ENCODE assay signal across 22 cellular contexts in genomic region chr6:61953881-61954280, GRCh38.
DNase-seq lines count a peak whose midpoint lies in the region; ATAC-seq, FAIRE-seq and TF ChIP-seq lines count a peak whose summit lies in the region.
"Had no signal": no experiment of that assay in that cellular context is flagged by ENCODE, and none has a peak within 500 bp of the region (broad histone marks: within the 10 kb centered on the region; RNA-seq: fewer than 3 reads in every experiment).

No MANE protein-coding gene starts in this region.

- no peak overlapping the region for H3K4me3 ChIP-seq in HepG2 (replicated peaks in 1 of 3; ENCODE audit: insufficient read depth in 1 of 3, low read depth in 2 of 3, low read length in 3 of 3)
- H3K4me3 ChIP-seq: A549, GM23338 had no signal

- H2AFZ ChIP-seq in HepG2 (ENCODE audit: low read length): no peak overlapping the region
- H2AFZ ChIP-seq: GM23338 had no signal

- intact Hi-C loops in HepG2 (cut with micrococcal nuclease; ENCODE audit: unreplicated experiment): no loop called here

- no peaks in the 10 kb centered on the region for H3K36me3 ChIP-seq in HepG2 (replicated peaks in 1 of 2; ENCODE audit: control insufficient read depth in 1 of 2, insufficient read depth in 2 of 2, low read length in 2 of 2)

- POLR2A ChIA-PET in activated CD4-positive, alpha-beta memory T cell treated with anti-CD3 and anti-CD28 coated beads, Interleukin-2, amount 10 ng/mL, durations not matched to agents 7 days and 5 days (lab: Charles Lee): no interaction called here
- POLR2A ChIA-PET in HepG2 (lab: Yijun Ruan, JAX): no interaction called here

- no peak overlapping the region for H3K9ac ChIP-seq in HepG2 (ENCODE audit: insufficient read depth, low read depth, low read length)

- TF ChIP-seq CTCF in nephron (IDR thresholded peaks at IDR 0.05; ENCODE audit: unreplicated experiment in 3 of 3) (no peak), type B pancreatic cell (conservative IDR thresholded peaks at IDR 0.05) (no peak), HepG2 (CRISPR knock-in tag; IDR thresholded peaks at IDR 0.05) (no peak)

- no peaks in the 10 kb centered on the region for H3K27me3 Mint-ChIP-seq in nephron (ENCODE audit: low read depth)
- no peaks in the 10 kb centered on the region for H3K27me3 Mint-ChIP-seq in type B pancreatic cell
- no peaks in the 10 kb centered on the region for H3K27me3 Mint-ChIP-seq in activated CD4-positive, alpha-beta memory T cell treated with anti-CD3 and anti-CD28 coated beads, Interleukin-2, amount 10 ng/mL, durations not matched to agents 7 days and 5 days
- H3K27me3 Mint-ChIP-seq: CD4-positive, alpha-beta T cell had no signal

- H3K36me3 Mint-ChIP-seq in nephron (ENCODE audit: low read depth): peaks cover 11% of the 10 kb centered on the region
- peaks cover 4% of the 10 kb centered on the region for H3K36me3 Mint-ChIP-seq in type B pancreatic cell
- H3K36me3 Mint-ChIP-seq in activated CD4-positive, alpha-beta memory T cell treated with anti-CD3 and anti-CD28 coated beads, Interleukin-2, amount 10 ng/mL, durations not matched to agents 7 days and 5 days (ENCODE audit: low read depth): no peaks in the 10 kb centered on the region

- H3K27ac Mint-ChIP-seq in nephron (peak overlapping the region in 2 of 3 experiments; percentile 2 to 20), type B pancreatic cell (peak overlapping the region; percentile 44)
- H3K27ac Mint-ChIP-seq in activated CD4-positive, alpha-beta memory T cell treated with anti-CD3 and anti-CD28 coated beads, Interleukin-2, amount 10 ng/mL, durations not matched to agents 7 days and 5 days: no peak overlapping the region
- H3K27ac Mint-ChIP-seq: CD4-positive, alpha-beta T cell; GM23338 had no signal

- TF ChIP-seq EP300 in HepG2 (IDR thresholded peaks at IDR 0.05; ENCODE audit: low read depth in 2 of 2, low read length in 2 of 2): no peak
- no peak for TF ChIP-seq EP300 in HepG2 (CRISPR knock-in tag; IDR thresholded peaks at IDR 0.05; ENCODE audit: borderline replicate concordance)

- in situ Hi-C loops in G401 (cut with HindIII; ENCODE audit: low sequenced_read_pairs): no loop called here
- in situ Hi-C loops in HepG2 (cut with HindIII; ENCODE audit: extremely low pct_ligation_motif_present, low pct_unique_long_range_greater_than_20kb): no loop called here

- H3K4me3 Mint-ChIP-seq in nephron: no peak overlapping the region
- H3K4me3 Mint-ChIP-seq in type B pancreatic cell: no peak overlapping the region
- no peak overlapping the region for H3K4me3 Mint-ChIP-seq in activated CD4-positive, alpha-beta memory T cell treated with anti-CD3 and anti-CD28 coated beads, Interleukin-2, amount 10 ng/mL, durations not matched to agents 7 days and 5 days
- H3K4me3 Mint-ChIP-seq: CD4-positive, alpha-beta T cell; GM23338 had no signal

- BruUV-seq in HepG2 (replicated peaks; lab: Mats Ljungman, UMichigan): no TSS peak

- CTCF ChIA-PET in activated CD4-positive, alpha-beta memory T cell treated with anti-CD3 and anti-CD28 coated beads, Interleukin-2, amount 10 ng/mL, durations not matched to agents 7 days and 5 days (lab: Charles Lee): no interaction called here
- CTCF ChIA-PET in HepG2 (lab: Yijun Ruan, JAX; ENCODE audit: low intra/inter-chr PET ratio, low total read pairs): no interaction called here

- H3K27me3 ChIP-seq in HepG2 (ENCODE audit: control insufficient read depth in 1 of 2, insufficient read depth in 2 of 2, low read length in 2 of 2): no peaks in the 10 kb centered on the region

- no peaks in the 10 kb centered on the region for H3K79me2 ChIP-seq in HepG2 (ENCODE audit: insufficient read depth, low read length)

- TF ChIP-seq POLR2A in HepG2 (IDR thresholded peaks at IDR 0.05; ENCODE audit: insufficient read depth in 1 of 2, low read depth in 2 of 2, low read length in 2 of 2): no peak

- no peaks in the 10 kb centered on the region for H4K20me1 ChIP-seq in HepG2 (ENCODE audit: insufficient read depth, low read length)

- no peak overlapping the region for H3K4me2 ChIP-seq in HepG2 (ENCODE audit: low read depth, low read length)
- H3K4me2 ChIP-seq: A549, GM23338 had no signal

- H3K9me3 Mint-ChIP-seq in nephron: peaks cover 23% of the 10 kb centered on the region
- H3K9me3 Mint-ChIP-seq in type B pancreatic cell: peaks cover 12% of the 10 kb centered on the region
- H3K9me3 Mint-ChIP-seq in activated CD4-positive, alpha-beta memory T cell treated with anti-CD3 and anti-CD28 coated beads, Interleukin-2, amount 10 ng/mL, durations not matched to agents 7 days and 5 days: peaks cover 22% of the 10 kb centered on the region

- no peak for FAIRE-seq in HepG2 (lab: Jason Lieb, UNC)
- FAIRE-seq: A549, D721Med, GM12892, GM18507, H54 had no signal

- TF ChIP-seq RAD21 in HepG2 (CRISPR knock-in tag; IDR thresholded peaks at IDR 0.05): no peak

- no peaks in the 10 kb centered on the region for H3K4me1 ChIP-seq in HepG2 (ENCODE audit: insufficient read depth, low read length)
- H3K4me1 ChIP-seq: A549, Caco-2 had no signal

- no peak overlapping the region for H3K27ac ChIP-seq in HepG2 (ENCODE audit: extremely low read length, insufficient read depth, low read length)
- H3K27ac ChIP-seq: 22Rv1, A549, C4-2B, HL-60 had no signal

- peak; percentile 52 for DNase-seq in G401 (ENCODE audit: low spot score)
- DNase-seq in cerebellar cortex (ENCODE audit: low spot score): peak; percentile 46
- no peak for DNase-seq in type B pancreatic cell (ENCODE audit: extremely low spot score, unreplicated experiment)
- no peak for DNase-seq in NCI-H1436 (lab: John Stamatoyannopoulos, UW)
- DNase-seq in activated CD4-positive, alpha-beta memory T cell treated with anti-CD3 and anti-CD28 coated beads, Interleukin-2, amount 10 ng/mL, durations not matched to agents 7 days and 5 days: no peak
- DNase-seq in HepG2 (ENCODE audit: low spot score): no peak
- DNase-seq: AML-193; Caco-2; CD4-positive, alpha-beta T cell; GDM1; HCEC 1CT; IMR-90 had no signal

- no peak for ATAC-seq in HepG2
- ATAC-seq: A549, GM23338 had no signal

- no peaks in the 10 kb centered on the region for H3K4me1 Mint-ChIP-seq in nephron
- no peaks in the 10 kb centered on the region for H3K4me1 Mint-ChIP-seq in type B pancreatic cell (ENCODE audit: unreplicated experiment)
- H3K4me1 Mint-ChIP-seq in activated CD4-positive, alpha-beta memory T cell treated with anti-CD3 and anti-CD28 coated beads, Interleukin-2, amount 10 ng/mL, durations not matched to agents 7 days and 5 days: no peaks in the 10 kb centered on the region
- H3K4me1 Mint-ChIP-seq: GM23338 had no signal

- peaks cover 42% of the 10 kb centered on the region for H3K9me3 ChIP-seq in HepG2 (ENCODE audit: low read length)
- H3K9me3 ChIP-seq: A549, Caco-2 had no signal

TF ChIP-seq in HepG2, 621 proteins besides CTCF, POLR2A, EP300 and RAD21:
- TF ChIP-seq FLYWCH1 (CRISPR knock-in tag; IDR thresholded peaks at IDR 0.05): no peak

Comparison
In these comparisons a context has a peak if more than half of its experiments do, and no peak if none do; other contexts are left out.
1. DNase-seq: peak in G401 (single experiment) and cerebellar cortex (single experiment); none in type B pancreatic cell (single experiment), NCI-H1436 (single experiment), activated CD4-positive, alpha-beta memory T cell treated with anti-CD3 and anti-CD28 coated beads, Interleukin-2, amount 10 ng/mL, durations not matched to agents 7 days and 5 days (single experiment) and HepG2 (single experiment).